ENCODE assay signal across 1 cellular context in the genomic region with DNA sequence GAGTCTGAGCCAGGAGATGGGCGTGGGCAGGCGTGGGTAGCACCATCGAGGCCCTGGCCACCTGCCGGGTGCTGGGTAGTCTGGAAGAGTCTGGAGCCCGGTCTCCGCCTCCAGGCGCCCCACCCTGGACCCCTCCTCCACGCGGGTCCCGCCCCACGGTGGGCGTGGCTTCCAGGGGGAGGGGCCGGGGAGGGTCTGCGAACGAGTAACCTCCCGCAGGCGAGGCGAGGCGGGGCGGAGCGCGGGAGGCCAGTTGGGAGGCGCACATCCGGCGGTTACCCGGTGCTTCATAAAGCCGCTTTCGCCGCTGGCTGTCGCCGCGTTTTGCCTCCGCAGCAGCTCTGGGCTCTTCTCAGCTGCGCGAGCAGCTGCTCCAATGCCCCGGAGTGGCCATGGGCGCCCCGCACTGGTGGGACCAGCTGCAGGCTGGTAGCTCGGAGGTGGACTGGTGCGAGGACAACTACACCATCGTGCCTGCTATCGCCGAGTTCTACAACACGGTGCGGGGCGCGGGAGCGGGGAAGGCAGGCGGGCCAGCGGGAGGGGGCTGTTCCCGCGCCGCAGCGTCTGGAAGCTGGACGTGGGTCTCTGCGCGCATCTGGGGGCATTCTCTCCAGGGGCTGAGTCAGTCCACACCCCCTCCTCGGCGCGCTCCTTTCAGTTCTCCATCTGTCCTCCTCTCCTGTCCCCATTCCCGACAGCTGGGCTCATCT.
TF ChIP-seq lines count a peak whose summit lies in the region.

A gene (plus strand): TSS at position 317 of the 713 bp plus-strand sequence. CDS start 76 bp downstream, at position 393.

TF ChIP-seq in K562, 482 proteins besides CTCF, POLR2A, EP300 and RAD21 (continued from another document):
- TF ChIP-seq, protein P1, sequence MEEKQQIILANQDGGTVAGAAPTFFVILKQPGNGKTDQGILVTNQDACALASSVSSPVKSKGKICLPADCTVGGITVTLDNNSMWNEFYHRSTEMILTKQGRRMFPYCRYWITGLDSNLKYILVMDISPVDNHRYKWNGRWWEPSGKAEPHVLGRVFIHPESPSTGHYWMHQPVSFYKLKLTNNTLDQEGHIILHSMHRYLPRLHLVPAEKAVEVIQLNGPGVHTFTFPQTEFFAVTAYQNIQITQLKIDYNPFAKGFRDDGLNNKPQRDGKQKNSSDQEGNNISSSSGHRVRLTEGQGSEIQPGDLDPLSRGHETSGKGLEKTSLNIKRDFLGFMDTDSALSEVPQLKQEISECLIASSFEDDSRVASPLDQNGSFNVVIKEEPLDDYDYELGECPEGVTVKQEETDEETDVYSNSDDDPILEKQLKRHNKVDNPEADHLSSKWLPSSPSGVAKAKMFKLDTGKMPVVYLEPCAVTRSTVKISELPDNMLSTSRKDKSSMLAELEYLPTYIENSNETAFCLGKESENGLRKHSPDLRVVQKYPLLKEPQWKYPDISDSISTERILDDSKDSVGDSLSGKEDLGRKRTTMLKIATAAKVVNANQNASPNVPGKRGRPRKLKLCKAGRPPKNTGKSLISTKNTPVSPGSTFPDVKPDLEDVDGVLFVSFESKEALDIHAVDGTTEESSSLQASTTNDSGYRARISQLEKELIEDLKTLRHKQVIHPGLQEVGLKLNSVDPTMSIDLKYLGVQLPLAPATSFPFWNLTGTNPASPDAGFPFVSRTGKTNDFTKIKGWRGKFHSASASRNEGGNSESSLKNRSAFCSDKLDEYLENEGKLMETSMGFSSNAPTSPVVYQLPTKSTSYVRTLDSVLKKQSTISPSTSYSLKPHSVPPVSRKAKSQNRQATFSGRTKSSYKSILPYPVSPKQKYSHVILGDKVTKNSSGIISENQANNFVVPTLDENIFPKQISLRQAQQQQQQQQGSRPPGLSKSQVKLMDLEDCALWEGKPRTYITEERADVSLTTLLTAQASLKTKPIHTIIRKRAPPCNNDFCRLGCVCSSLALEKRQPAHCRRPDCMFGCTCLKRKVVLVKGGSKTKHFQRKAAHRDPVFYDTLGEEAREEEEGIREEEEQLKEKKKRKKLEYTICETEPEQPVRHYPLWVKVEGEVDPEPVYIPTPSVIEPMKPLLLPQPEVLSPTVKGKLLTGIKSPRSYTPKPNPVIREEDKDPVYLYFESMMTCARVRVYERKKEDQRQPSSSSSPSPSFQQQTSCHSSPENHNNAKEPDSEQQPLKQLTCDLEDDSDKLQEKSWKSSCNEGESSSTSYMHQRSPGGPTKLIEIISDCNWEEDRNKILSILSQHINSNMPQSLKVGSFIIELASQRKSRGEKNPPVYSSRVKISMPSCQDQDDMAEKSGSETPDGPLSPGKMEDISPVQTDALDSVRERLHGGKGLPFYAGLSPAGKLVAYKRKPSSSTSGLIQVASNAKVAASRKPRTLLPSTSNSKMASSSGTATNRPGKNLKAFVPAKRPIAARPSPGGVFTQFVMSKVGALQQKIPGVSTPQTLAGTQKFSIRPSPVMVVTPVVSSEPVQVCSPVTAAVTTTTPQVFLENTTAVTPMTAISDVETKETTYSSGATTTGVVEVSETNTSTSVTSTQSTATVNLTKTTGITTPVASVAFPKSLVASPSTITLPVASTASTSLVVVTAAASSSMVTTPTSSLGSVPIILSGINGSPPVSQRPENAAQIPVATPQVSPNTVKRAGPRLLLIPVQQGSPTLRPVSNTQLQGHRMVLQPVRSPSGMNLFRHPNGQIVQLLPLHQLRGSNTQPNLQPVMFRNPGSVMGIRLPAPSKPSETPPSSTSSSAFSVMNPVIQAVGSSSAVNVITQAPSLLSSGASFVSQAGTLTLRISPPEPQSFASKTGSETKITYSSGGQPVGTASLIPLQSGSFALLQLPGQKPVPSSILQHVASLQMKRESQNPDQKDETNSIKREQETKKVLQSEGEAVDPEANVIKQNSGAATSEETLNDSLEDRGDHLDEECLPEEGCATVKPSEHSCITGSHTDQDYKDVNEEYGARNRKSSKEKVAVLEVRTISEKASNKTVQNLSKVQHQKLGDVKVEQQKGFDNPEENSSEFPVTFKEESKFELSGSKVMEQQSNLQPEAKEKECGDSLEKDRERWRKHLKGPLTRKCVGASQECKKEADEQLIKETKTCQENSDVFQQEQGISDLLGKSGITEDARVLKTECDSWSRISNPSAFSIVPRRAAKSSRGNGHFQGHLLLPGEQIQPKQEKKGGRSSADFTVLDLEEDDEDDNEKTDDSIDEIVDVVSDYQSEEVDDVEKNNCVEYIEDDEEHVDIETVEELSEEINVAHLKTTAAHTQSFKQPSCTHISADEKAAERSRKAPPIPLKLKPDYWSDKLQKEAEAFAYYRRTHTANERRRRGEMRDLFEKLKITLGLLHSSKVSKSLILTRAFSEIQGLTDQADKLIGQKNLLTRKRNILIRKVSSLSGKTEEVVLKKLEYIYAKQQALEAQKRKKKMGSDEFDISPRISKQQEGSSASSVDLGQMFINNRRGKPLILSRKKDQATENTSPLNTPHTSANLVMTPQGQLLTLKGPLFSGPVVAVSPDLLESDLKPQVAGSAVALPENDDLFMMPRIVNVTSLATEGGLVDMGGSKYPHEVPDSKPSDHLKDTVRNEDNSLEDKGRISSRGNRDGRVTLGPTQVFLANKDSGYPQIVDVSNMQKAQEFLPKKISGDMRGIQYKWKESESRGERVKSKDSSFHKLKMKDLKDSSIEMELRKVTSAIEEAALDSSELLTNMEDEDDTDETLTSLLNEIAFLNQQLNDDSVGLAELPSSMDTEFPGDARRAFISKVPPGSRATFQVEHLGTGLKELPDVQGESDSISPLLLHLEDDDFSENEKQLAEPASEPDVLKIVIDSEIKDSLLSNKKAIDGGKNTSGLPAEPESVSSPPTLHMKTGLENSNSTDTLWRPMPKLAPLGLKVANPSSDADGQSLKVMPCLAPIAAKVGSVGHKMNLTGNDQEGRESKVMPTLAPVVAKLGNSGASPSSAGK (IDR thresholded peaks at IDR 0.05), result peak; percentile 61
- TF ChIP-seq ZNF282 (CRISPR knock-in tag; IDR thresholded peaks at IDR 0.05) (no peak), ARHGAP35 (IDR thresholded peaks at IDR 0.05; ENCODE audit: partially characterized antibody) (no peak), PHF8 (IDR thresholded peaks at IDR 0.05; ENCODE audit: borderline replicate concordance, low read length) (peak; percentile 76; the same call in 1 of the 2 replicates), POLR2H (tag; IDR thresholded peaks at IDR 0.05; ENCODE audit: low read depth) (peak; percentile 66; the same call in 1 of the 2 replicates), FIP1L1 (IDR thresholded peaks at IDR 0.05; ENCODE audit: low read depth, low read length, poor library complexity, severe bottlenecking) (peak; percentile 67), NCOA6 (IDR thresholded peaks at IDR 0.05) (no peak), SMAD2 (IDR thresholded peaks at IDR 0.05; ENCODE audit: low read depth, low read length) (no peak)
